ENCODE assay signal across 9 cellular contexts in genomic region chr1:86616871-86617270, GRCh38.
DNase-seq lines count a peak whose midpoint lies in the region; ATAC-seq and TF ChIP-seq lines count a peak whose summit lies in the region.
"Had no signal": no experiment of that assay in that cellular context is flagged by ENCODE, and none has a peak within 500 bp of the region (broad histone marks: within the 10 kb centered on the region; RNA-seq: fewer than 3 reads in every experiment).

No MANE protein-coding gene starts in this region.

- H3K27ac Mint-ChIP-seq in WTC11, result no peak overlapping the region
- H3K27ac Mint-ChIP-seq: activated naive CD4-positive, alpha-beta T cell treated with anti-CD3 and anti-CD28 coated beads, Interleukin-2, amount 50 U/mL, for 24 hours had no signal

- H3K4me2 ChIP-seq in PC-9, result 0 out of 2 replicates have a peak overlapping the region, but pooled peaks have one; percentile 12

- CTCF ChIA-PET in PC-9 (lab: Charles Lee), result no interaction called here
- CTCF ChIA-PET in WTC11 (lab: Charles Lee), result no interaction called here

- H3K36me3 Mint-ChIP-seq in WTC11, result peaks cover 18% of the 10 kb centered on the region

- H3K36me3 ChIP-seq in PC-9 (ENCODE audit: low read depth) (no peaks in the 10 kb centered on the region), tibial artery (no peaks in the 10 kb centered on the region)

- TF ChIP-seq CTCF in PC-9 (conservative IDR thresholded peaks at IDR 0.05) (no peak), tibial artery (IDR thresholded peaks at IDR 0.05) (no peak), WTC11 (IDR thresholded peaks at IDR 0.05) (no peak)

- intact Hi-C loops in PC-9 (cut with micrococcal nuclease; ENCODE audit: unreplicated experiment) (no loop called here), tibial artery (cut with DNase I; ENCODE audit: low total_unique reads) (no loop called here)

- ATAC-seq in GM19351 (IDR thresholded peaks at IDR 0.05; ENCODE audit: unreplicated experiment), result peak; percentile 100
- peak; percentile 100 for ATAC-seq in HG02973 (IDR thresholded peaks at IDR 0.05; ENCODE audit: unreplicated experiment)
- ATAC-seq in WTC11, result no peak

- POLR2A ChIA-PET in PC-9 (lab: Charles Lee; ENCODE audit: unreplicated experiment), result no interaction called here
- POLR2A ChIA-PET in WTC11 (lab: Charles Lee), result no interaction called here

- no peaks in the 10 kb centered on the region for H4K20me1 ChIP-seq in PC-9 (ENCODE audit: insufficient read depth)

- no peak overlapping the region; the same call in 1 of the 2 replicates for H2AFZ ChIP-seq in PC-9

- no TSS peak for BruUV-seq in PC-9 (replicated peaks; lab: Mats Ljungman, UMichigan)

- H3K4me1 ChIP-seq in PC-9 (replicated peaks; ENCODE audit: insufficient read depth), result peaks cover 9% of the 10 kb centered on the region
- no peaks in the 10 kb centered on the region for H3K4me1 ChIP-seq in tibial artery

- H3K9me3 ChIP-seq in PC-9 (ENCODE audit: insufficient read depth, low read depth) (peaks cover 8% of the 10 kb centered on the region; the same call in 1 of the 2 replicates), tibial artery (peaks cover 0 to 12% (median 0%) of the 10 kb centered on the region in 3 donors)

- DNase-seq in PC-9 (peak in 1 of 2 experiments; percentile 64), renal cortical epithelial cell (ENCODE audit: low read depth) (peak; percentile 91), tibial artery (no peak), NCI-H1417 treated with DMSO at 0.1 percent for 48 hours (lab: John Stamatoyannopoulos, UW) (no peak), WTC11 (ENCODE audit: low spot score) (no peak)
- DNase-seq: IMR-90 had no signal

- no peaks in the 10 kb centered on the region for H3K9me2 ChIP-seq in PC-9 (ENCODE audit: insufficient read depth)

- peaks cover 10% of the 10 kb centered on the region for H3K27me3 Mint-ChIP-seq in WTC11 (ENCODE audit: low read depth)

- no peaks in the 10 kb centered on the region for H3K79me2 ChIP-seq in PC-9 (ENCODE audit: low read depth)

- H3F3A ChIP-seq in PC-9 (ENCODE audit: insufficient read depth, low read depth), result no peaks in the 10 kb centered on the region

- no peak overlapping the region for H3K4me3 Mint-ChIP-seq in WTC11
- H3K4me3 Mint-ChIP-seq: activated naive CD4-positive, alpha-beta T cell treated with anti-CD3 and anti-CD28 coated beads, Interleukin-2, amount 50 U/mL, for 24 hours had no signal

- H3K27me3 ChIP-seq in PC-9 (ENCODE audit: insufficient read depth, low read depth), result peaks cover 7% of the 10 kb centered on the region; the same call in 1 of the 2 replicates
- no peaks in the 10 kb centered on the region for H3K27me3 ChIP-seq in tibial artery

- no peaks in the 10 kb centered on the region for H3K4me1 Mint-ChIP-seq in WTC11
- H3K4me1 Mint-ChIP-seq: activated naive CD4-positive, alpha-beta T cell treated with anti-CD3 and anti-CD28 coated beads, Interleukin-2, amount 50 U/mL, for 24 hours had no signal

- H3K4me3 ChIP-seq in PC-9, result no peak overlapping the region
- no peak overlapping the region for H3K4me3 ChIP-seq in tibial artery

- H3K27ac ChIP-seq in PC-9 (no peak overlapping the region), tibial artery (no peak overlapping the region)

- H3K9me3 Mint-ChIP-seq in WTC11, result peaks cover 34% of the 10 kb centered on the region

TF ChIP-seq in WTC11, 78 proteins besides CTCF, POLR2A, EP300 and RAD21:
- TF ChIP-seq FOXJ3 (CRISPR knock-in tag; IDR thresholded peaks at IDR 0.05; ENCODE audit: borderline replicate concordance) (no peak), FOXP1 (CRISPR knock-in tag; IDR thresholded peaks at IDR 0.05; ENCODE audit: borderline replicate concordance) (no peak), JUN (CRISPR knock-in tag; IDR thresholded peaks at IDR 0.05) (no peak), RELA (CRISPR knock-in tag; IDR thresholded peaks at IDR 0.05; ENCODE audit: borderline replicate concordance) (no peak), ZNF263 (CRISPR knock-in tag; IDR thresholded peaks at IDR 0.05; ENCODE audit: low read depth) (no peak), ZSCAN18 (CRISPR knock-in tag; IDR thresholded peaks at IDR 0.05) (no peak), TCF7 (CRISPR knock-in tag; IDR thresholded peaks at IDR 0.05; ENCODE audit: low read depth) (no peak), ZNF416 (CRISPR knock-in tag; IDR thresholded peaks at IDR 0.05) (no peak), NFE2L1 (CRISPR knock-in tag; IDR thresholded peaks at IDR 0.05) (no peak), HMGXB4 (CRISPR knock-in tag; IDR thresholded peaks at IDR 0.05) (no peak)
